ENCODE assay signal across 7 cellular contexts in genomic region chr10:92291921-92292860, GRCh38. TPM values are rescaled to one million over a fixed set of nuclear protein-coding genes. Genes with fewer than 3 reads are reported as not detected.
DNase-seq lines count a peak whose midpoint lies in the region; ATAC-seq and TF ChIP-seq lines count a peak whose summit lies in the region.

No MANE protein-coding gene starts in this region.

- peaks cover 53% of the 10 kb centered on the region for H4K20me1 ChIP-seq in smooth muscle cell (ENCODE audit: low read depth)

- peak overlapping the region; percentile 81 for H3K4me2 ChIP-seq in smooth muscle cell

- H3K27me3 ChIP-seq in smooth muscle cell (ENCODE audit: low read depth), result no peaks in the 10 kb centered on the region

- peak overlapping the region; percentile 97 for H3K9ac ChIP-seq in smooth muscle cell (ENCODE audit: low read depth)

- H3K9me3 ChIP-seq in smooth muscle cell (replicated peaks; ENCODE audit: low read depth), result no peaks in the 10 kb centered on the region

- H3K4me3 ChIP-seq in cardiac fibroblast (replicated peaks in 1 of 2; ENCODE audit: low read depth in 2 of 2, low read length in 2 of 2), result peak overlapping the region; percentile 95 to 98
- H3K4me3 ChIP-seq in smooth muscle cell, result peak overlapping the region; percentile 86

- no peaks in the 10 kb centered on the region for H3K36me3 ChIP-seq in smooth muscle cell (ENCODE audit: low read depth)

- no peak for ATAC-seq in GM19035 (IDR thresholded peaks at IDR 0.05; ENCODE audit: unreplicated experiment)

- peaks cover 10% of the 10 kb centered on the region for H3K4me1 ChIP-seq in smooth muscle cell (ENCODE audit: low read depth)

- 4% methylated on average over 17 of the region's 17 CpGs for WGBS in smooth muscle cell (ENCODE audit: low lambda C conversion rate)

- peak overlapping the region; percentile 75 for H3K27ac ChIP-seq in smooth muscle cell (ENCODE audit: low read depth)

- no peaks in the 10 kb centered on the region for H3F3A ChIP-seq in smooth muscle cell (ENCODE audit: low read depth)

- peaks cover 62% of the 10 kb centered on the region for H3K79me2 ChIP-seq in smooth muscle cell (ENCODE audit: low read depth)

- no peak overlapping the region for H2AFZ ChIP-seq in smooth muscle cell (ENCODE audit: low read depth)

- DNase-seq in GM03348 (ENCODE audit: low spot score) (peak; percentile 61), LHCN-M2 (ENCODE audit: low read depth) (peak; percentile 69), UCSD-AML1 (lab: John Stamatoyannopoulos, UW; ENCODE audit: unreplicated experiment) (peak; percentile 61), cardiac fibroblast (ENCODE audit: low read depth in 2 of 2) (peak; percentile 73), islet precursor cell (peak; percentile 54), smooth muscle cell (lab: John Stamatoyannopoulos, UW; ENCODE audit: unreplicated experiment) (no peak)

- TF ChIP-seq CTCF in cardiac fibroblast (IDR thresholded peaks at IDR 0.05; ENCODE audit: low read depth, low read length), result peak; percentile 49
- TF ChIP-seq CTCF in smooth muscle cell (IDR thresholded peaks at IDR 0.05; ENCODE audit: borderline replicate concordance, insufficient read depth, poor library complexity, severe bottlenecking), result peak; percentile 42

RNA-seq across cellular contexts. Expression of gene MARCHF5, which starts 1.2 kb away (rescaled TPM):
- total RNA-seq in LHCN-M2 (2014; rRNA removed) (7.5 and 12.7 TPM in 2 replicates), smooth muscle cell (19.6 and 23.4 TPM in 2 replicates)
- 17.8 TPM for polyA plus RNA-seq in LHCN-M2 (2012)
- polyA plus RNA-seq in smooth muscle cell, result 41.9 and 46.8 TPM in 2 replicates

RNA-seq across cellular contexts. Expression of gene CPEB3, which starts 1.3 kb away (rescaled TPM):
- total RNA-seq in LHCN-M2 (2014; rRNA removed) (0.40 and 0.45 TPM in 2 replicates), smooth muscle cell (0.49 and 0.67 TPM in 2 replicates)
- 0.12 TPM for polyA plus RNA-seq in LHCN-M2 (2012)
- polyA plus RNA-seq in smooth muscle cell, result 0.46 and 1.1 TPM in 2 replicates
